ENCODE assay signal across 8 cellular contexts in genomic region chrX:40108959-40109287, GRCh38. TPM values are rescaled to one million over a fixed set of nuclear protein-coding genes. Genes with fewer than 3 reads are reported as not detected.
DNase-seq lines count a peak whose midpoint lies in the region; ATAC-seq, FAIRE-seq and TF ChIP-seq lines count a peak whose summit lies in the region.

No MANE protein-coding gene starts in this region.

- no peaks in the 10 kb centered on the region for H3K79me2 ChIP-seq in astrocyte (ENCODE audit: insufficient read depth, low read length)

- TF ChIP-seq CTCF in astrocyte (IDR thresholded peaks at IDR 0.05; ENCODE audit: insufficient read depth, low read depth, low read length), result no peak

- ATAC-seq in HG03521 (IDR thresholded peaks at IDR 0.05; ENCODE audit: unreplicated experiment) (no peak), HG02981 (IDR thresholded peaks at IDR 0.05; ENCODE audit: unreplicated experiment) (no peak)

- no peaks in the 10 kb centered on the region for H3K9me3 ChIP-seq in astrocyte (ENCODE audit: insufficient read depth, low read depth, low read length)

- H3K27ac ChIP-seq in astrocyte (ENCODE audit: low read depth, low read length), result peak overlapping the region; percentile 58

- H3K4me3 Mint-ChIP-seq in astrocyte (ENCODE audit: unreplicated experiment), result no peak overlapping the region

- FAIRE-seq in astrocyte (lab: Jason Lieb, UNC), result no peak

- DNase-seq in CD1c-positive myeloid dendritic cell (ENCODE audit: extremely low spot score) (peak; percentile 75), HT1080 (ENCODE audit: low read depth) (peak; percentile 64), SW480 (ENCODE audit: low spot score) (peak; percentile 66), astrocyte (ENCODE audit: low read depth) (peak; percentile 63), hepatic stellate cell (ENCODE audit: low spot score) (peak; percentile 88), putamen (ENCODE audit: low spot score) (peak; percentile 68)

- H3K9me3 Mint-ChIP-seq in astrocyte (ENCODE audit: unreplicated experiment), result peaks cover 2% of the 10 kb centered on the region

- H3K36me3 ChIP-seq in astrocyte (ENCODE audit: insufficient read depth, low read length), result no peaks in the 10 kb centered on the region

- no peaks in the 10 kb centered on the region for H3K36me3 Mint-ChIP-seq in astrocyte (ENCODE audit: low read depth, unreplicated experiment)

- H3K27ac Mint-ChIP-seq in astrocyte (ENCODE audit: unreplicated experiment), result no peak overlapping the region

- peaks cover 2% of the 10 kb centered on the region for H3K4me1 Mint-ChIP-seq in astrocyte (ENCODE audit: low read depth, unreplicated experiment)

- no peaks in the 10 kb centered on the region for H4K20me1 ChIP-seq in astrocyte (ENCODE audit: insufficient read depth, low read length)

- peak overlapping the region; percentile 57 for H3K4me3 ChIP-seq in astrocyte (ENCODE audit: insufficient read depth, low read depth, low read length)

- H3K4me2 ChIP-seq in astrocyte (ENCODE audit: low read length), result peak overlapping the region; percentile 82

- H3K27me3 Mint-ChIP-seq in astrocyte (ENCODE audit: low read depth, unreplicated experiment), result peaks cover 3% of the 10 kb centered on the region

- H3K4me1 ChIP-seq in astrocyte (ENCODE audit: insufficient read depth, low read length), result peaks cover 28% of the 10 kb centered on the region

- H3K9ac ChIP-seq in astrocyte (ENCODE audit: low read length), result peak overlapping the region; percentile 81

- H3K27me3 ChIP-seq in astrocyte (ENCODE audit: insufficient read depth, low read length), result no peaks in the 10 kb centered on the region

- peak overlapping the region; percentile 47 for H2AFZ ChIP-seq in astrocyte (ENCODE audit: low read depth, low read length)

RNA-seq across cellular contexts. Expression of gene BCOR, which starts 11.2 kb away (rescaled TPM):
- total RNA-seq in HT1080 (2014; rRNA removed; shearing (Covaris generic)), result 14.8 and 17.5 TPM in 2 replicates
- 11.1 and 13.6 TPM in 2 replicates for polyA plus RNA-seq in HT1080 (2015; cell fraction: cytosol; rRNA removed)
- polyA plus RNA-seq in HT1080 (2015; cell fraction: nucleus; rRNA removed), result 29.1 and 35.5 TPM in 2 replicates
- total RNA-seq in astrocyte, result 9.0 TPM in 2 replicates
